In genomic region chr4:188818300-188818699, GRCh38 we compare ENCODE assay signal across 20 cellular contexts.
DNase-seq lines count a peak whose midpoint lies in the region; ATAC-seq, FAIRE-seq and TF ChIP-seq lines count a peak whose summit lies in the region.
"Had no signal": no experiment of that assay in that cellular context is flagged by ENCODE, and none has a peak within 500 bp of the region (broad histone marks: within the 10 kb centered on the region; RNA-seq: fewer than 3 reads in every experiment).

No MANE protein-coding gene starts in this region.

- H3K18ac ChIP-seq in mesenchymal stem cell (ENCODE audit: low read depth in 1 of 2, low read length in 2 of 2), result no peak overlapping the region

- intact Hi-C loops in HepG2 (cut with micrococcal nuclease; ENCODE audit: unreplicated experiment) (no loop called here), right lobe of liver (cut with DNase I) (no loop called here), testis (cut with DNase I; ENCODE audit: low total_unique reads) (no loop called here)

- no peak for FAIRE-seq in HepG2 (lab: Jason Lieb, UNC)
- FAIRE-seq: A549, D721Med, G401.6, GM12891 had no signal

- H2AK5ac ChIP-seq in mesenchymal stem cell (ENCODE audit: low read length, severe bottlenecking), result peak overlapping the region; percentile 22

- TF ChIP-seq CTCF in HepG2 (CRISPR knock-in tag; IDR thresholded peaks at IDR 0.05) (no peak), right lobe of liver (IDR thresholded peaks at IDR 0.05) (no peak), testis (IDR thresholded peaks at IDR 0.05) (no peak)

- no peak overlapping the region for H2BK5ac ChIP-seq in mesenchymal stem cell (ENCODE audit: low read depth, low read length, poor library complexity, severe bottlenecking)

- H3K9ac ChIP-seq in HepG2 (ENCODE audit: insufficient read depth, low read depth, low read length), result no peak overlapping the region
- no peak overlapping the region for H3K9ac ChIP-seq in mesenchymal stem cell (ENCODE audit: low read length)
- H3K9ac ChIP-seq: BLaER1 treated with 17β-estradiol and CSF1 and Interleukin-3, amounts not matched to agents 10 nM and 100 nM had no signal

- H3K27ac ChIP-seq in HepG2 (ENCODE audit: extremely low read length, insufficient read depth, low read length), result no peak overlapping the region
- no peak overlapping the region for H3K27ac ChIP-seq in right lobe of liver
- H3K27ac ChIP-seq in mesenchymal stem cell (ENCODE audit: low read length, poor library complexity, severe bottlenecking), result no peak overlapping the region
- H3K27ac ChIP-seq in testis, result no peak overlapping the region
- H3K27ac ChIP-seq: 22Rv1; A549; BLaER1 treated with 17β-estradiol and CSF1 and Interleukin-3, amounts not matched to agents 10 nM and 100 nM; C4-2B had no signal

- POLR2A ChIA-PET in HepG2 (lab: Yijun Ruan, JAX), result no interaction called here

- in situ Hi-C loops in HepG2 (cut with HindIII; ENCODE audit: extremely low pct_ligation_motif_present, low pct_unique_long_range_greater_than_20kb), result no loop called here

- H4K8ac ChIP-seq in mesenchymal stem cell (ENCODE audit: low read length), result no peak overlapping the region

- no peak overlapping the region for H2BK12ac ChIP-seq in mesenchymal stem cell (ENCODE audit: low read length in 2 of 2)

- no peak for ATAC-seq in HepG2
- ATAC-seq in right lobe of liver, result no peak
- ATAC-seq: A549; CD8-positive, alpha-beta T cell had no signal

- H3K27me3 ChIP-seq in HepG2 (ENCODE audit: control insufficient read depth in 1 of 2, insufficient read depth in 2 of 2, low read length in 2 of 2) (no peaks in the 10 kb centered on the region), right lobe of liver (no peaks in the 10 kb centered on the region), mesenchymal stem cell (ENCODE audit: control insufficient read depth in 1 of 2, insufficient read depth in 1 of 2, low read length in 2 of 2) (no peaks in the 10 kb centered on the region), testis (no peaks in the 10 kb centered on the region)
- H3K27me3 ChIP-seq: BLaER1 treated with 17β-estradiol and CSF1 and Interleukin-3, amounts not matched to agents 10 nM and 100 nM had no signal

- TF ChIP-seq POLR2A in HepG2 (IDR thresholded peaks at IDR 0.05; ENCODE audit: insufficient read depth in 1 of 2, low read depth in 2 of 2, low read length in 2 of 2), result no peak
- TF ChIP-seq POLR2A in right lobe of liver (IDR thresholded peaks at IDR 0.05), result no peak
- no peak for TF ChIP-seq POLR2A in testis (IDR thresholded peaks at IDR 0.05)

- 54% methylated on average over 6 of the region's 6 CpGs for WGBS in HepG2 (ENCODE audit: low lambda C conversion rate)
- 63% methylated on average over 6 of the region's 6 CpGs for WGBS in right lobe of liver (ENCODE audit: insufficient coverage, low coverage, low lambda C conversion rate, missing lambda C conversion rate)
- 89% methylated on average over 6 of the region's 6 CpGs for WGBS in mesenchymal stem cell
- 64 to 66% methylated on average over 6 of the region's 6 CpGs for WGBS in testis, 2 donors

- H3K4ac ChIP-seq in mesenchymal stem cell (ENCODE audit: low read depth in 1 of 2, low read length in 2 of 2), result no peak overlapping the region

- no peak overlapping the region for H3K4me2 ChIP-seq in HepG2 (ENCODE audit: low read depth, low read length)
- no peak overlapping the region for H3K4me2 ChIP-seq in mesenchymal stem cell (ENCODE audit: low read length, poor library complexity, severe bottlenecking)
- H3K4me2 ChIP-seq: A549; BLaER1 treated with 17β-estradiol and CSF1 and Interleukin-3, amounts not matched to agents 10 nM and 100 nM had no signal

- H2AFZ ChIP-seq in HepG2 (ENCODE audit: low read length) (no peak overlapping the region), mesenchymal stem cell (ENCODE audit: low read depth, low read length) (no peak overlapping the region)

- H3K79me2 ChIP-seq in HepG2 (ENCODE audit: insufficient read depth, low read length), result no peaks in the 10 kb centered on the region

- BruUV-seq in HepG2 (replicated peaks; lab: Mats Ljungman, UMichigan), result no TSS peak

- CTCF ChIA-PET in HepG2 (lab: Yijun Ruan, JAX; ENCODE audit: low intra/inter-chr PET ratio, low total read pairs), result no interaction called here

- no peaks in the 10 kb centered on the region for H3K36me3 ChIP-seq in HepG2 (replicated peaks in 1 of 2; ENCODE audit: control insufficient read depth in 1 of 2, insufficient read depth in 2 of 2, low read length in 2 of 2)
- H3K36me3 ChIP-seq in right lobe of liver, result no peaks in the 10 kb centered on the region
- no peaks in the 10 kb centered on the region for H3K36me3 ChIP-seq in mesenchymal stem cell (ENCODE audit: control insufficient read depth in 1 of 2, insufficient read depth in 2 of 2, low read depth in 1 of 2, low read length in 2 of 2)
- no peaks in the 10 kb centered on the region for H3K36me3 ChIP-seq in testis (ENCODE audit: low read depth, missing control alignments)
- H3K36me3 ChIP-seq: BLaER1 treated with 17β-estradiol and CSF1 and Interleukin-3, amounts not matched to agents 10 nM and 100 nM had no signal

- H3K23ac ChIP-seq in mesenchymal stem cell (ENCODE audit: low read length in 2 of 2), result no peak overlapping the region

- H3K4me1 ChIP-seq in HepG2 (ENCODE audit: insufficient read depth, low read length) (no peaks in the 10 kb centered on the region), right lobe of liver (no peaks in the 10 kb centered on the region), mesenchymal stem cell (ENCODE audit: control insufficient read depth, insufficient read depth, low read depth, low read length) (peaks cover 8% of the 10 kb centered on the region), testis (no peaks in the 10 kb centered on the region)
- H3K4me1 ChIP-seq: BLaER1 treated with 17β-estradiol and CSF1 and Interleukin-3, amounts not matched to agents 10 nM and 100 nM had no signal

- no peak overlapping the region for H4K91ac ChIP-seq in mesenchymal stem cell (ENCODE audit: low read length)

- TF ChIP-seq EP300 in HepG2 (IDR thresholded peaks at IDR 0.05; ENCODE audit: low read depth in 2 of 2, low read length in 2 of 2) (no peak), HepG2 (CRISPR knock-in tag; IDR thresholded peaks at IDR 0.05; ENCODE audit: borderline replicate concordance) (no peak)

- TF ChIP-seq RAD21 in HepG2 (CRISPR knock-in tag; IDR thresholded peaks at IDR 0.05), result no peak

- H3K14ac ChIP-seq in mesenchymal stem cell (ENCODE audit: low read length in 2 of 2), result no peak overlapping the region

- H2BK15ac ChIP-seq in mesenchymal stem cell (ENCODE audit: low read depth, poor library complexity, severe bottlenecking), result no peak overlapping the region

- no peaks in the 10 kb centered on the region for H4K20me1 ChIP-seq in HepG2 (ENCODE audit: insufficient read depth, low read length)
- H4K20me1 ChIP-seq: BLaER1 treated with 17β-estradiol and CSF1 and Interleukin-3, amounts not matched to agents 10 nM and 100 nM had no signal

- H3K4me3 ChIP-seq in HepG2 (replicated peaks in 1 of 3; ENCODE audit: insufficient read depth in 1 of 3, low read depth in 2 of 3, low read length in 3 of 3), result no peak overlapping the region
- no peak overlapping the region for H3K4me3 ChIP-seq in right lobe of liver
- no peak overlapping the region for H3K4me3 ChIP-seq in mesenchymal stem cell (ENCODE audit: insufficient read depth in 1 of 2, low read depth in 1 of 2, low read length in 2 of 2)
- H3K4me3 ChIP-seq in testis, result peak overlapping the region; percentile 39 to 42
- H3K4me3 ChIP-seq: A549; BLaER1 treated with 17β-estradiol and CSF1 and Interleukin-3, amounts not matched to agents 10 nM and 100 nM had no signal

- H3K9me3 ChIP-seq in HepG2 (ENCODE audit: low read length) (peaks cover 14% of the 10 kb centered on the region), right lobe of liver (no peaks in the 10 kb centered on the region), mesenchymal stem cell (ENCODE audit: control insufficient read depth, low read length) (peaks cover 13% of the 10 kb centered on the region), testis (no peaks in the 10 kb centered on the region)
- H3K9me3 ChIP-seq: A549, Caco-2 had no signal

- H3K79me1 ChIP-seq in mesenchymal stem cell (replicated peaks; ENCODE audit: low read length, poor library complexity, severe bottlenecking), result no peaks in the 10 kb centered on the region

- DNase-seq in HepG2 (ENCODE audit: low spot score), result no peak
- DNase-seq in right lobe of liver, result no peak
- DNase-seq in mesenchymal stem cell, result no peak
- DNase-seq in testis, result peak; percentile 71
- DNase-seq in NCI-H1694 (lab: John Stamatoyannopoulos, UW), result no peak
- no peak for DNase-seq in ureter (ENCODE audit: low spot score)
- DNase-seq: AML-193; Caco-2; Calu3; CD4-positive, alpha-beta T cell; CD8-positive, alpha-beta T cell; DMS79 treated with DMSO at 0.1 percent for 48 hours; GF-D8 had no signal

- H2BK120ac ChIP-seq in mesenchymal stem cell (ENCODE audit: low read depth, low read length), result no peak overlapping the region

TF ChIP-seq in HepG2, 621 proteins besides CTCF, POLR2A, EP300 and RAD21:
- TF ChIP-seq ZNF30 (CRISPR knock-in tag; IDR thresholded peaks at IDR 0.05) (no peak), CREB1 (IDR thresholded peaks at IDR 0.05) (peak; percentile 77), CREB1 (CRISPR knock-in tag; IDR thresholded peaks at IDR 0.05) (no peak), ATF7 (IDR thresholded peaks at IDR 0.05) (peak; percentile 76), ATF7 (CRISPR knock-in tag; IDR thresholded peaks at IDR 0.05) (no peak), ZNF281 (CRISPR knock-in tag; IDR thresholded peaks at IDR 0.05; ENCODE audit: borderline replicate concordance) (no peak), SOX13 (IDR thresholded peaks at IDR 0.05) (no peak), SOX13 (CRISPR knock-in tag; conservative IDR thresholded peaks at IDR 0.05 in 1 of 2, IDR thresholded peaks at IDR 0.05 in 1 of 2) (no peak)

Comparison
In these comparisons a context has a peak if more than half of its experiments do, and no peak if none do; other contexts are left out.
1. H3K4me3 ChIP-seq: peak in testis (2 of 2); none in HepG2 (0 of 3), right lobe of liver (0 of 3) and mesenchymal stem cell (0 of 2).